Comparison of ENCODE assay signal across 10 cellular contexts in the genomic region with DNA sequence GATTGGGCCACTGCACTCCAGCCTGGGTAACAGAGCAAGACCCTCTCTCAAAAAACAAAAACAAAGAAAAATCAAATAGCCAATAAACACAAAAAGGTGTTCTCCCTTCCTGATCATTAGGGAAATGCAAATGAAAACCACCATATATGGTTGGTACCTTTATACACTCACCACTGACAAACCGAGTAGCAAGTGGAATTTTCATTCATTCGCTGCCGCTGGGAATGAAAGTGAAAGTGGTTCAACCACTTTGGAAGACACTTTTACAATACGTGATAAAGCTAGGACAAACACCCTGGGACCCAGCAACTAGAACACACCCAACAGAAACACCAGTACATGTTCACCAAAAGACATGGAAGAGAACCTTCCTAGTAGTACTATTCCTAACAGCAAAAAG. TPM values are rescaled to one million over a fixed set of nuclear protein-coding genes. Genes with fewer than 3 reads are reported as not detected.
DNase-seq lines count a peak whose midpoint lies in the region; ATAC-seq lines count a peak whose summit lies in the region.
"Had no signal": no experiment of that assay in that cellular context is flagged by ENCODE, and none has a peak within 500 bp of the region (broad histone marks: within the 10 kb centered on the region; RNA-seq: fewer than 3 reads in every experiment).

No MANE protein-coding gene starts in this region.

- H3K27me3 Mint-ChIP-seq in activated CD8-positive, alpha-beta T cell treated with anti-CD3 and anti-CD28 coated beads, Interleukin-2, amount 10 ng/mL, durations not matched to agents 7 days and 5 days (ENCODE audit: low read depth) = peaks cover 4% of the 10 kb centered on the region
- peaks cover 0 to 5% (median under 1%) of the 10 kb centered on the region in 5 donors for H3K27me3 Mint-ChIP-seq in naive thymus-derived CD4-positive, alpha-beta T cell

- CTCF ChIA-PET in activated CD8-positive, alpha-beta T cell treated with anti-CD3 and anti-CD28 coated beads, Interleukin-2, amount 10 ng/mL, durations not matched to agents 7 days and 5 days (lab: Charles Lee) = interaction anchor here (1.0 kb wide), 1 partner anchor 20 kb away, joined by 4 read pairs; no protein-coding TSS in a partner anchor
- CTCF ChIA-PET in naive thymus-derived CD4-positive, alpha-beta T cell (lab: Charles Lee) = no interaction called here

- H3K4me3 Mint-ChIP-seq in activated CD8-positive, alpha-beta T cell treated with anti-CD3 and anti-CD28 coated beads, Interleukin-2, amount 10 ng/mL, durations not matched to agents 7 days and 5 days = peak overlapping the region; percentile 27
- peak overlapping the region; percentile 14 to 84 (median 73) for H3K4me3 Mint-ChIP-seq in naive thymus-derived CD4-positive, alpha-beta T cell

- POLR2A ChIA-PET in activated CD8-positive, alpha-beta T cell treated with anti-CD3 and anti-CD28 coated beads, Interleukin-2, amount 10 ng/mL, durations not matched to agents 7 days and 5 days (lab: Charles Lee) = no interaction called here
- POLR2A ChIA-PET in naive thymus-derived CD4-positive, alpha-beta T cell (lab: Charles Lee) = no interaction called here

- no peaks in the 10 kb centered on the region for H3K36me3 ChIP-seq in MG63
- H3K36me3 ChIP-seq in naive thymus-derived CD4-positive, alpha-beta T cell (ENCODE audit: control insufficient read depth in 2 of 3, insufficient read depth in 3 of 3, low read length in 3 of 3) = no peaks in the 10 kb centered on the region

- H3K27ac Mint-ChIP-seq in activated CD8-positive, alpha-beta T cell treated with anti-CD3 and anti-CD28 coated beads, Interleukin-2, amount 10 ng/mL, durations not matched to agents 7 days and 5 days = peak overlapping the region; percentile 39
- peak overlapping the region in 6 of 9 donors; percentile 5 to 74 (median 42) for H3K27ac Mint-ChIP-seq in naive thymus-derived CD4-positive, alpha-beta T cell

- intact Hi-C loops in naive thymus-derived CD4-positive, alpha-beta T cell (cut with micrococcal nuclease) = no loop called here

- H3K4me1 Mint-ChIP-seq in activated CD8-positive, alpha-beta T cell treated with anti-CD3 and anti-CD28 coated beads, Interleukin-2, amount 10 ng/mL, durations not matched to agents 7 days and 5 days (ENCODE audit: low read depth) = peaks cover 11% of the 10 kb centered on the region
- H3K4me1 Mint-ChIP-seq in naive thymus-derived CD4-positive, alpha-beta T cell = peaks cover 5 to 8% (median 7%) of the 10 kb centered on the region in 7 donors

- H3K4me3 ChIP-seq in MG63 = peak overlapping the region; percentile 43
- peak overlapping the region; percentile 4 for H3K4me3 ChIP-seq in naive thymus-derived CD4-positive, alpha-beta T cell (ENCODE audit: low read length)
- H3K4me3 ChIP-seq: hepatocyte had no signal

- 0 out of 2 replicates have a peak, but pooled peaks cover 5% of the 10 kb centered on the region for H3K27me3 ChIP-seq in MG63
- no peaks in the 10 kb centered on the region for H3K27me3 ChIP-seq in naive thymus-derived CD4-positive, alpha-beta T cell (ENCODE audit: control insufficient read depth in 2 of 2, insufficient read depth in 2 of 2, low read length in 2 of 2)
- H3K27me3 ChIP-seq: hepatocyte had no signal

- H3K4me1 ChIP-seq in naive thymus-derived CD4-positive, alpha-beta T cell (ENCODE audit: control insufficient read depth in 2 of 2, insufficient read depth in 2 of 2, low read length in 2 of 2) = peaks cover 0 to 5% of the 10 kb centered on the region in 2 donors

- DNase-seq in NOMO-1 treated with DMSO at 0.1 percent for 48 hours (lab: John Stamatoyannopoulos, UW; ENCODE audit: unreplicated experiment) (peak; percentile 5), NOMO-1 (lab: John Stamatoyannopoulos, UW; ENCODE audit: unreplicated experiment in 2 of 2) (no peak), MG63 (no peak)
- peak; percentile 36 for DNase-seq in activated CD8-positive, alpha-beta T cell treated with anti-CD3 and anti-CD28 coated beads, Interleukin-2, amount 10 ng/mL, durations not matched to agents 7 days and 5 days
- no peak for DNase-seq in naive thymus-derived CD4-positive, alpha-beta T cell
- no peak for DNase-seq in stimulated activated CD4-positive, alpha-beta T cell treated with anti-CD3 and anti-CD28 coated beads, Interleukin-12 subunit alpha, Interleukin-12 subunit beta, amount 100 ng/mL, for 4 hours
- DNase-seq: MV-4-11 had no signal

- H3K9me3 ChIP-seq in MG63 = no peaks in the 10 kb centered on the region
- H3K9me3 ChIP-seq in naive thymus-derived CD4-positive, alpha-beta T cell (ENCODE audit: control insufficient read depth in 2 of 3, low read length in 3 of 3) = no peaks in the 10 kb centered on the region

- H3K36me3 Mint-ChIP-seq in activated CD8-positive, alpha-beta T cell treated with anti-CD3 and anti-CD28 coated beads, Interleukin-2, amount 10 ng/mL, durations not matched to agents 7 days and 5 days (ENCODE audit: low read depth) = no peaks in the 10 kb centered on the region
- peaks cover 0 to 2% (median 0%) of the 10 kb centered on the region in 5 donors for H3K36me3 Mint-ChIP-seq in naive thymus-derived CD4-positive, alpha-beta T cell

- peak; percentile 47 for ATAC-seq in activated CD8-positive, alpha-beta T cell treated with anti-CD3 and anti-CD28 coated beads, Interleukin-2, amount 10 ng/mL, durations not matched to agents 7 days and 5 days
- ATAC-seq in naive thymus-derived CD4-positive, alpha-beta T cell = no peak
- ATAC-seq in GM18502 (IDR thresholded peaks at IDR 0.05; ENCODE audit: poor library complexity, unreplicated experiment) (no peak), HG02642 (IDR thresholded peaks at IDR 0.05; ENCODE audit: poor library complexity, unreplicated experiment) (no peak)

- no peak overlapping the region for H3K27ac ChIP-seq in naive thymus-derived CD4-positive, alpha-beta T cell (ENCODE audit: low read depth, low read length)
- H3K27ac ChIP-seq: hepatocyte had no signal

- no peaks in the 10 kb centered on the region for H3K9me3 Mint-ChIP-seq in activated CD8-positive, alpha-beta T cell treated with anti-CD3 and anti-CD28 coated beads, Interleukin-2, amount 10 ng/mL, durations not matched to agents 7 days and 5 days (ENCODE audit: insufficient read depth)
- H3K9me3 Mint-ChIP-seq in naive thymus-derived CD4-positive, alpha-beta T cell = no peaks in the 10 kb centered on the region

RNA-seq across cellular contexts. Expression of a gene that starts 21.0 kb away (rescaled TPM):
- not detected in 2 replicates for total RNA-seq in MG63 (2014; rRNA removed; shearing (Covaris generic); ENCODE audit: low replicate concordance)
- total RNA-seq in activated CD8-positive, alpha-beta T cell treated with anti-CD3 and anti-CD28 coated beads, Interleukin-2, amount 10 ng/mL, durations not matched to agents 7 days and 5 days = under 1 TPM; 0.37 to 0.73 TPM
- 1 to 10 TPM in 2 of 5 experiments, under 1 TPM in 3; 0.57 to 3.5 (median 0.86) TPM for total RNA-seq in naive thymus-derived CD4-positive, alpha-beta T cell
- polyA plus RNA-seq in naive thymus-derived CD4-positive, alpha-beta T cell = under 1 TPM in 1 of 2 donors, not detected in 1; 0.09 TPM

RNA-seq across cellular contexts. Expression of a gene that starts 27.0 kb away (rescaled TPM):
- total RNA-seq in MG63 (2014; rRNA removed; shearing (Covaris generic); ENCODE audit: low replicate concordance) = 18.8 and 20.4 TPM in 2 replicates
- total RNA-seq in activated CD8-positive, alpha-beta T cell treated with anti-CD3 and anti-CD28 coated beads, Interleukin-2, amount 10 ng/mL, durations not matched to agents 7 days and 5 days = 10 to 100 TPM; 14.0 to 14.3 TPM
- total RNA-seq in naive thymus-derived CD4-positive, alpha-beta T cell = 10 to 100 TPM; 17.6 to 26.7 (median 20.9) TPM
- 10 to 100 TPM; 11.2 to 32.8 TPM for polyA plus RNA-seq in naive thymus-derived CD4-positive, alpha-beta T cell

RNA-seq across cellular contexts. Expression of a gene that starts 55.0 kb away (rescaled TPM):
- not detected in 2 replicates for total RNA-seq in MG63 (2014; rRNA removed; shearing (Covaris generic); ENCODE audit: low replicate concordance)
- 1 to 10 TPM; 2.3 to 3.3 TPM for total RNA-seq in activated CD8-positive, alpha-beta T cell treated with anti-CD3 and anti-CD28 coated beads, Interleukin-2, amount 10 ng/mL, durations not matched to agents 7 days and 5 days
- total RNA-seq in naive thymus-derived CD4-positive, alpha-beta T cell = 1 to 10 TPM; 1.3 to 5.0 (median 2.9) TPM
- 1 to 10 TPM in 1 of 2 donors, under 1 TPM in 1; 0.54 to 2.7 TPM for polyA plus RNA-seq in naive thymus-derived CD4-positive, alpha-beta T cell

Comparison
In these comparisons a context has a peak if more than half of its experiments do, and no peak if none do; other contexts are left out.
1. DNase-seq: peak in NOMO-1 treated with DMSO at 0.1 percent for 48 hours (single experiment) and activated CD8-positive, alpha-beta T cell treated with anti-CD3 and anti-CD28 coated beads, Interleukin-2, amount 10 ng/mL, durations not matched to agents 7 days and 5 days (single experiment); none in NOMO-1 (0 of 2), MG63 (single experiment), naive thymus-derived CD4-positive, alpha-beta T cell (0 of 9) and stimulated activated CD4-positive, alpha-beta T cell treated with anti-CD3 and anti-CD28 coated beads, Interleukin-12 subunit alpha, Interleukin-12 subunit beta, amount 100 ng/mL, for 4 hours (single experiment).